ENCODE assay signal across 7 cellular contexts in genomic region chrX:37825225-37825842, GRCh38. TPM values are rescaled to one million over a fixed set of nuclear protein-coding genes. Genes with fewer than 3 reads are reported as not detected.
DNase-seq lines count a peak whose midpoint lies in the region; ATAC-seq, FAIRE-seq and TF ChIP-seq lines count a peak whose summit lies in the region.

No MANE protein-coding gene starts in this region.

- peak; percentile 74 to 84 (median 80) for TF ChIP-seq CTCF in pancreas (IDR thresholded peaks at IDR 0.05)

- no peaks in the 10 kb centered on the region for H3K9me3 Mint-ChIP-seq in activated CD4-positive, alpha-beta memory T cell treated with anti-CD3 and anti-CD28 coated beads for 36 hours

- no peaks in the 10 kb centered on the region for H3K9me3 ChIP-seq in pancreas

- peak; percentile 26 for FAIRE-seq in pancreas (lab: Jason Lieb, UNC)

- intact Hi-C loops in activated CD4-positive, alpha-beta memory T cell treated with anti-CD3 and anti-CD28 coated beads for 36 hours (cut with micrococcal nuclease), result loop anchor here (1.0 to 10.0 kb wide), 2 partner anchors 80 to 251 kb away; partner anchors contain the start of gene LANCL3
- intact Hi-C loops in pancreas (cut with DNase I), result loop anchor here in 1 of 3 donors (5.0 to 10.0 kb wide), 2 partner anchors 81 to 318 kb away; no protein-coding TSS in a partner anchor

- CTCF ChIA-PET in activated CD4-positive, alpha-beta memory T cell treated with anti-CD3 and anti-CD28 coated beads for 36 hours (lab: Charles Lee), result interaction anchor here (0.9 to 4.8 kb wide), 13 partner anchors 11 to 407 kb away, joined by 3 to 168 read pairs (median 4); no protein-coding TSS in a partner anchor

- no peaks in the 10 kb centered on the region for H3K27me3 Mint-ChIP-seq in activated CD4-positive, alpha-beta memory T cell treated with anti-CD3 and anti-CD28 coated beads for 36 hours

- ATAC-seq in GM21528 (IDR thresholded peaks at IDR 0.05; ENCODE audit: low FRiP score, unreplicated experiment) (peak; percentile 61), pancreas (peak; percentile 77 to 97 (median 90))

- no peak overlapping the region for H3K4me3 Mint-ChIP-seq in activated CD4-positive, alpha-beta memory T cell treated with anti-CD3 and anti-CD28 coated beads for 36 hours

- no peaks in the 10 kb centered on the region for H3K36me3 ChIP-seq in pancreas

- POLR2A ChIA-PET in activated CD4-positive, alpha-beta memory T cell treated with anti-CD3 and anti-CD28 coated beads for 36 hours (lab: Charles Lee), result interaction anchor here (1.0 kb wide), 1 partner anchor 331 kb away, joined by 3 read pairs; no protein-coding TSS in a partner anchor

- H3K27me3 ChIP-seq in pancreas, result peaks cover 0 to 4% (median 0%) of the 10 kb centered on the region in 4 donors

- H3K4me1 ChIP-seq in pancreas, result peaks cover 0 to 4% (median 0%) of the 10 kb centered on the region in 3 donors

- H3K27ac Mint-ChIP-seq in activated CD4-positive, alpha-beta memory T cell treated with anti-CD3 and anti-CD28 coated beads for 36 hours, result no peak overlapping the region

- no peak overlapping the region for H3K27ac ChIP-seq in pancreas

- peak; percentile 22 for DNase-seq in ELF-1 (ENCODE audit: low read depth, low spot score)
- DNase-seq in NCI-H1105 (lab: John Stamatoyannopoulos, UW), result peak; percentile 4
- DNase-seq in activated CD4-positive, alpha-beta memory T cell treated with anti-CD3 and anti-CD28 coated beads for 36 hours, result peak; percentile 62
- peak; percentile 51 to 71 for DNase-seq in erythroblast (lab: John Stamatoyannopoulos, UW)
- DNase-seq in pancreas, result peak in 4 of 6 donors; percentile 2 to 46 (median 28)
- no peak for DNase-seq in OCI-M2 (lab: John Stamatoyannopoulos, UW; ENCODE audit: unreplicated experiment)

- H3K4me1 Mint-ChIP-seq in activated CD4-positive, alpha-beta memory T cell treated with anti-CD3 and anti-CD28 coated beads for 36 hours (ENCODE audit: low read depth), result peaks cover 26% of the 10 kb centered on the region

- no peak overlapping the region for H3K4me3 ChIP-seq in pancreas

- TF ChIP-seq POLR2A in erythroblast (IDR thresholded peaks at IDR 0.05; ENCODE audit: low read length), result no peak

- 2 to 4% methylated on average over 3 of the region's 3 CpGs for WGBS in pancreas, 2 donors

- no peaks in the 10 kb centered on the region for H3K36me3 Mint-ChIP-seq in activated CD4-positive, alpha-beta memory T cell treated with anti-CD3 and anti-CD28 coated beads for 36 hours

RNA-seq across cellular contexts. Expression of gene DYNLT3, which starts 22.0 kb away (rescaled TPM):
- total RNA-seq in activated CD4-positive, alpha-beta memory T cell treated with anti-CD3 and anti-CD28 coated beads for 36 hours, result 10 to 100 TPM; 27.2 to 27.7 TPM
- 10 to 100 TPM in 1 of 6 donors, 1 to 10 TPM in 5; 5.0 to 11.3 (median 6.8) TPM for total RNA-seq in pancreas
- 10 to 100 TPM in 1 of 2 donors, 1 to 10 TPM in 1; 8.5 to 18.8 TPM for polyA plus RNA-seq in pancreas

RNA-seq across cellular contexts. Expression of gene CYBB, which starts 45.5 kb away (rescaled TPM):
- total RNA-seq in activated CD4-positive, alpha-beta memory T cell treated with anti-CD3 and anti-CD28 coated beads for 36 hours, result not detected
- 10 to 100 TPM in 3 of 6 donors, 1 to 10 TPM in 3; 1.5 to 38.3 (median 7.6) TPM for total RNA-seq in pancreas
- polyA plus RNA-seq in pancreas, result 1 to 10 TPM in 1 of 2 donors, under 1 TPM in 1; 0.80 to 1.1 TPM
